ENCODE assay signal across 20 cellular contexts in the genomic region with DNA sequence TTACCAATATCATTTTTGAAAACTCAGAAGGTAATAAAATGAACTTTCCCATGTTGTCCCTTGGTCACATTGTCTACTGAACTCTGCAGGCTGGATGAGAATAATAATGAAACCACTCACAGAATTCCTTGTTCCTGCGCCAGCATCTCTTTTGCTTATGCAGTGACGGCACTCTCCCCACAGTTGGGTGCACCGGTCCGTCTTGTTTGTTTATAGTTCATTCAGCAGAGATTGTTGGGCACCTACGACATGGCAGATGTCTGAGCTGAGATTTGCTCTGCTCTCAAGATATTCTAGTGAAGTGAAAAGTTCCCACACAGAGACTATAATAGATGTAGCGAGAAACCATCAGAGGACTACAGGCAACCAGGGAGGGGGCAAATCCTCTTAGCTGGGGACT.
DNase-seq lines count a peak whose midpoint lies in the region; ATAC-seq and TF ChIP-seq lines count a peak whose summit lies in the region.
"Had no signal": no experiment of that assay in that cellular context is flagged by ENCODE, and none has a peak within 500 bp of the region (broad histone marks: within the 10 kb centered on the region; RNA-seq: fewer than 3 reads in every experiment).

No MANE protein-coding gene starts in this region.

- POLR2A ChIA-PET in RWPE1 (lab: Yijun Ruan, JAX; ENCODE audit: low non-redundant PET), result no interaction called here

- ATAC-seq in HG03520 (IDR thresholded peaks at IDR 0.05; ENCODE audit: unreplicated experiment), result no peak
- ATAC-seq: HepG2, SK-N-SH treated with all-trans-retinoic acid at 6 μM for 48 hours had no signal

- no peak for TF ChIP-seq CTCF in RWPE1 (conservative IDR thresholded peaks at IDR 0.05; ENCODE audit: low read depth)

- DNase-seq in EH (ENCODE audit: low read depth) (peak; percentile 29), astrocyte of the hippocampus (ENCODE audit: low read depth, low spot score) (peak; percentile 72), inferior parietal cortex (ENCODE audit: extremely low spot score) (peak; percentile 16), pons (ENCODE audit: low spot score) (peak; percentile 36), RWPE1 (ENCODE audit: low spot score) (no peak), HPDE6-E6E7 (ENCODE audit: extremely low spot score) (no peak)
- DNase-seq: ACHN; BE2C; CD4-positive, alpha-beta T cell; HCEC 1CT; NCI-H1105; NCI-H1694 treated with DMSO at 0.1 percent for 48 hours; NCI-H2107; NCI-H226; NCI-H526; SHP77 treated with DMSO at 0.1 percent for 48 hours had no signal

- CTCF ChIA-PET in RWPE1 (lab: Yijun Ruan, JAX), result no interaction called here

- no peak overlapping the region for H3K27ac ChIP-seq in RWPE1
- H3K27ac ChIP-seq: KMS-11 had no signal

Comparison
In these comparisons a context has a peak if more than half of its experiments do, and no peak if none do; other contexts are left out.
1. DNase-seq: peak in EH (single experiment), astrocyte of the hippocampus (single experiment), inferior parietal cortex (single experiment) and pons (single experiment); none in RWPE1 (single experiment) and HPDE6-E6E7 (single experiment).